ENCODE assay signal across 13 cellular contexts in the genomic region with DNA sequence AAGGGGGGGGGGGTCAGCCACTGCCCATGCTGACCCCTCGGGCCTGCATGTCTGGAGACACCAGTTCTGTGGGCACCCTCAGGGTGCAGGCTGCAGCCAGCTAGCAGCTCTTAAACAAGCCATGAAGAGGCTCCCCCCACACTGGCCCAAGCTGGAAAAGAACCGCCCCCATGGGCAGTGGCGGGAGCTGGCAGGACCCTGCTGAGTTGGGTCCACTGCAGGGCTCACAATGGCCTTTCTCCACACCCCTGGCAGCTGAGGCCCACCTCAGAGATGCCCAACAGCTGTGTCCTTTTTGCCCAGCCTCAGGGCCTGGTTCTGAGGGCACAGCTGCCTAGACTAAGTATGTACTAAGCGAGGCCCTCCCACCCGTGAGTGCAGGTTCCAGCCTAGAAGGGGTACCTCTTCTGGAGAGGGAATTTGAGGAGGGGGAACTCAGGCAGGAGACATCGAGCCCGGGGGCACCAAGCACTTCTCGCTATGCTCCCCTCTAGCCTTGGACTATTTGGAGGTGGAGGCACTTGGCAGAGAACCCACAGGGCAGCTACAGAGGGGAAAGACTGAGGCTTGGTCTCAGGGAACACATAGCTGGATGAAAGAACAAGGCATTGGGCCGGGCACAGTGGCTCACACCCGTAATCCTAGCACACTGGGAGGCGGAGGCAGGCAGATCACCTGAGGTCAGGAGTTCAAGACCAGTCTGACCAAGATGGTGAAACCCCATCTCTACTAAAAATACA. TPM values are rescaled to one million over a fixed set of nuclear protein-coding genes. Genes with fewer than 3 reads are reported as not detected.
DNase-seq lines count a peak whose midpoint lies in the region; ATAC-seq and TF ChIP-seq lines count a peak whose summit lies in the region.
"Had no signal": no experiment of that assay in that cellular context is flagged by ENCODE, and none has a peak within 500 bp of the region (broad histone marks: within the 10 kb centered on the region; RNA-seq: fewer than 3 reads in every experiment).

No MANE protein-coding gene starts in this region.

- CTCF ChIA-PET in activated CD8-positive, alpha-beta T cell treated with anti-CD3 and anti-CD28 coated beads, Interleukin-2, amount 10 ng/mL, durations not matched to agents 7 days and 5 days (lab: Charles Lee), result interaction anchor here (0.8 to 7.9 kb wide), 10 partner anchors 9 to 444 kb away, joined by 3 to 93 read pairs (median 4); a partner anchor contains a TSS

- H3K4me1 Mint-ChIP-seq in activated CD8-positive, alpha-beta T cell treated with anti-CD3 and anti-CD28 coated beads, Interleukin-2, amount 10 ng/mL, durations not matched to agents 7 days and 5 days (ENCODE audit: low read depth), result peaks cover 63% of the 10 kb centered on the region

- H3K27me3 ChIP-seq in heart right ventricle, result no peaks in the 10 kb centered on the region
- no peaks in the 10 kb centered on the region for H3K27me3 ChIP-seq in esophagus squamous epithelium
- H3K27me3 ChIP-seq in osteoblast (ENCODE audit: insufficient read depth, low read length), result peaks cover 5% of the 10 kb centered on the region
- no peaks in the 10 kb centered on the region for H3K27me3 ChIP-seq in uterus
- H3K27me3 ChIP-seq in MG63, result no peaks in the 10 kb centered on the region

- H4K20me1 ChIP-seq in osteoblast (ENCODE audit: insufficient read depth, low read length), result peaks cover 28% of the 10 kb centered on the region

- no peak overlapping the region for H2AFZ ChIP-seq in osteoblast (ENCODE audit: low read length)

- H3K4me3 ChIP-seq in heart right ventricle (peak overlapping the region in 5 of 10 donors; percentile 90 to 100 (median 100)), esophagus squamous epithelium (peak overlapping the region in 3 of 4 donors; percentile 88 to 100 (median 100)), osteoblast (ENCODE audit: insufficient read depth, low read length) (no peak overlapping the region), uterus (peak overlapping the region in 1 of 2 donors; percentile 100), MG63 (no peak overlapping the region)

- no peak overlapping the region for H3K4me3 Mint-ChIP-seq in activated CD8-positive, alpha-beta T cell treated with anti-CD3 and anti-CD28 coated beads, Interleukin-2, amount 10 ng/mL, durations not matched to agents 7 days and 5 days

- intact Hi-C loops in heart right ventricle (cut with DNase I), result loop anchor here in 2 of 10 donors (10.0 kb wide), 1 partner anchor 49 kb away; no protein-coding TSS in a partner anchor
- intact Hi-C loops in Right ventricle myocardium superior (cut with DNase I), result loop anchor here (5.0 kb wide), 1 partner anchor 36 kb away; a partner anchor contains a TSS
- intact Hi-C loops in esophagus squamous epithelium (cut with DNase I), result loop anchor here (10.0 kb wide), 1 partner anchor 49 kb away; no protein-coding TSS in a partner anchor
- intact Hi-C loops in uterus (cut with DNase I; ENCODE audit: low total_unique reads), result no loop called here

- TF ChIP-seq POLR2A in esophagus squamous epithelium (IDR thresholded peaks at IDR 0.05) (no peak), uterus (IDR thresholded peaks at IDR 0.05) (no peak)

- ATAC-seq in heart right ventricle (no peak), Right ventricle myocardium superior (ENCODE audit: poor library complexity) (no peak), GM19467 (IDR thresholded peaks at IDR 0.05; ENCODE audit: unreplicated experiment) (no peak)
- ATAC-seq in activated CD8-positive, alpha-beta T cell treated with anti-CD3 and anti-CD28 coated beads, Interleukin-2, amount 10 ng/mL, durations not matched to agents 7 days and 5 days, result no peak

- H3K9me3 Mint-ChIP-seq in activated CD8-positive, alpha-beta T cell treated with anti-CD3 and anti-CD28 coated beads, Interleukin-2, amount 10 ng/mL, durations not matched to agents 7 days and 5 days (ENCODE audit: insufficient read depth), result no peaks in the 10 kb centered on the region

- H3K36me3 ChIP-seq in heart right ventricle (no peaks in the 10 kb centered on the region), esophagus squamous epithelium (no peaks in the 10 kb centered on the region), osteoblast (ENCODE audit: insufficient read depth, low read length) (no peaks in the 10 kb centered on the region), uterus (no peaks in the 10 kb centered on the region), MG63 (no peaks in the 10 kb centered on the region)

- H3K27me3 Mint-ChIP-seq in activated CD8-positive, alpha-beta T cell treated with anti-CD3 and anti-CD28 coated beads, Interleukin-2, amount 10 ng/mL, durations not matched to agents 7 days and 5 days (ENCODE audit: low read depth), result peaks cover 24% of the 10 kb centered on the region

- H3K4me1 ChIP-seq in heart right ventricle (peaks cover 43 to 81% (median 74%) of the 10 kb centered on the region in 9 donors), esophagus squamous epithelium (peaks cover 53 to 93% (median 68%) of the 10 kb centered on the region in 3 donors), osteoblast (ENCODE audit: insufficient read depth, low read length) (peaks cover 62% of the 10 kb centered on the region), uterus (peaks cover 5 to 19% of the 10 kb centered on the region in 2 donors)

- peak overlapping the region; percentile 69 to 100 (median 98) for H3K27ac ChIP-seq in heart right ventricle
- peak overlapping the region; percentile 51 to 98 (median 94) for H3K27ac ChIP-seq in esophagus squamous epithelium
- no peak overlapping the region for H3K27ac ChIP-seq in osteoblast (ENCODE audit: low read depth, low read length)
- H3K27ac ChIP-seq in uterus, result peak overlapping the region; percentile 98

- TF ChIP-seq CTCF in heart right ventricle (IDR thresholded peaks at IDR 0.05) (no peak), esophagus squamous epithelium (IDR thresholded peaks at IDR 0.05) (no peak), osteoblast (IDR thresholded peaks at IDR 0.05; ENCODE audit: extremely low read depth, low read depth, low read length) (no peak), uterus (IDR thresholded peaks at IDR 0.05) (no peak)

- H3K4me2 ChIP-seq in osteoblast (ENCODE audit: insufficient read depth, low read length), result peak overlapping the region; percentile 9

- WGBS in heart right ventricle, 2 donors, result 59 to 60% methylated on average over 11 of the region's 11 CpGs
- WGBS in esophagus squamous epithelium, 2 donors, result 57% methylated on average over 3 to 5 of the region's 11 CpGs

- POLR2A ChIA-PET in activated CD8-positive, alpha-beta T cell treated with anti-CD3 and anti-CD28 coated beads, Interleukin-2, amount 10 ng/mL, durations not matched to agents 7 days and 5 days (lab: Charles Lee), result interaction anchor here (0.6 to 1.6 kb wide), 4 partner anchors 10 to 176 kb away, joined by 3 to 6 read pairs (median 4); a partner anchor contains a TSS

- DNase-seq in heart right ventricle (no peak), Right ventricle myocardium superior (no peak), esophagus squamous epithelium (lab: John Stamatoyannopoulos, UW) (no peak), osteoblast (ENCODE audit: insufficient read length, low spot score, missing footprints) (peak; percentile 42), uterus (no peak), MG63 (no peak)
- DNase-seq in activated CD8-positive, alpha-beta T cell treated with anti-CD3 and anti-CD28 coated beads, Interleukin-2, amount 10 ng/mL, durations not matched to agents 7 days and 5 days, result no peak
- DNase-seq: activated T-cell treated with anti-CD3 and anti-CD28 coated beads, Interleukin-2, amount 50 U/mL, for 48 hours; MV-4-11; NCI-H748 treated with DMSO at 0.1 percent for 48 hours; stimulated activated CD4-positive, alpha-beta T cell treated with anti-CD3 and anti-CD28 coated beads, Interleukin-4, amount 100 ng/mL, for 1 hour; T-helper 9 cell had no signal

- no peaks in the 10 kb centered on the region for H3K9me3 ChIP-seq in heart right ventricle
- no peaks in the 10 kb centered on the region for H3K9me3 ChIP-seq in esophagus squamous epithelium
- H3K9me3 ChIP-seq in osteoblast (ENCODE audit: low read depth, low read length), result no peaks in the 10 kb centered on the region
- H3K9me3 ChIP-seq in uterus, result no peaks in the 10 kb centered on the region
- H3K9me3 ChIP-seq in MG63, result no peaks in the 10 kb centered on the region

- H3K36me3 Mint-ChIP-seq in activated CD8-positive, alpha-beta T cell treated with anti-CD3 and anti-CD28 coated beads, Interleukin-2, amount 10 ng/mL, durations not matched to agents 7 days and 5 days (ENCODE audit: low read depth), result no peaks in the 10 kb centered on the region

- H3K27ac Mint-ChIP-seq in activated CD8-positive, alpha-beta T cell treated with anti-CD3 and anti-CD28 coated beads, Interleukin-2, amount 10 ng/mL, durations not matched to agents 7 days and 5 days, result no peak overlapping the region

- H3K79me2 ChIP-seq in osteoblast (ENCODE audit: insufficient read depth, low read length), result peaks cover 49% of the 10 kb centered on the region

RNA-seq across cellular contexts. Expression of a gene that starts 3.2 kb away (rescaled TPM):
- total RNA-seq in heart right ventricle (100 to 1,000 TPM in 1 of 10 donors, 10 to 100 TPM in 9; 59.8 to 102 (median 69.7) TPM), Right ventricle myocardium superior (80.0 TPM), esophagus squamous epithelium (10 to 100 TPM in 2 of 4 donors, 1 to 10 TPM in 2; 4.2 to 27.1 (median 13.4) TPM), osteoblast (30.6 and 33.3 TPM in 2 replicates), uterus (100 to 1,000 TPM in 1 of 4 donors, 10 to 100 TPM in 3; 19.7 to 124 (median 63.1) TPM)
- polyA plus RNA-seq in heart right ventricle, result 10 to 100 TPM; 29.8 to 44.2 TPM
- 1 to 10 TPM; 8.7 to 9.7 TPM for total RNA-seq in activated CD8-positive, alpha-beta T cell treated with anti-CD3 and anti-CD28 coated beads, Interleukin-2, amount 10 ng/mL, durations not matched to agents 7 days and 5 days
- total RNA-seq in MG63 (2014; rRNA removed; shearing (Covaris generic); ENCODE audit: low replicate concordance), result 11.5 and 18.1 TPM in 2 replicates

RNA-seq across cellular contexts. Expression of a gene that starts 11.7 kb away (rescaled TPM):
- total RNA-seq in heart right ventricle, result 10 to 100 TPM; 46.7 to 63.2 (median 58.4) TPM
- polyA plus RNA-seq in heart right ventricle, result 10 to 100 TPM; 47.2 to 75.6 TPM
- 54.0 TPM for total RNA-seq in Right ventricle myocardium superior
- 10 to 100 TPM; 44.2 to 56.1 (median 49.0) TPM for total RNA-seq in esophagus squamous epithelium
- 33.6 and 36.6 TPM in 2 replicates for total RNA-seq in osteoblast
- total RNA-seq in uterus, result 100 to 1,000 TPM in 1 of 4 donors, 10 to 100 TPM in 3; 17.6 to 111 (median 44.7) TPM
- total RNA-seq in activated CD8-positive, alpha-beta T cell treated with anti-CD3 and anti-CD28 coated beads, Interleukin-2, amount 10 ng/mL, durations not matched to agents 7 days and 5 days, result 10 to 100 TPM; 93.4 to 96.7 TPM
- total RNA-seq in MG63 (2014; rRNA removed; shearing (Covaris generic); ENCODE audit: low replicate concordance), result 83.1 and 96.3 TPM in 2 replicates

RNA-seq across cellular contexts. Expression of a gene that starts 34.4 kb away (rescaled TPM):
- total RNA-seq in heart right ventricle, result 10 to 100 TPM in 7 of 10 donors, 1 to 10 TPM in 3; 5.5 to 41.3 (median 29.9) TPM
- polyA plus RNA-seq in heart right ventricle, result 10 to 100 TPM in 1 of 2 donors, 1 to 10 TPM in 1; 7.1 to 24.4 TPM
- total RNA-seq in Right ventricle myocardium superior, result 21.1 TPM
- 10 to 100 TPM in 1 of 4 donors, 1 to 10 TPM in 3; 3.8 to 16.4 (median 5.4) TPM for total RNA-seq in esophagus squamous epithelium
- 5.1 and 7.1 TPM in 2 replicates for total RNA-seq in osteoblast
- total RNA-seq in uterus, result 10 to 100 TPM in 1 of 4 donors, 1 to 10 TPM in 3; 2.0 to 92.1 (median 4.7) TPM
- total RNA-seq in activated CD8-positive, alpha-beta T cell treated with anti-CD3 and anti-CD28 coated beads, Interleukin-2, amount 10 ng/mL, durations not matched to agents 7 days and 5 days, result 1 to 10 TPM; 4.1 to 4.9 TPM
- 0.07 and 1.3 TPM in 2 replicates for total RNA-seq in MG63 (2014; rRNA removed; shearing (Covaris generic); ENCODE audit: low replicate concordance)

RNA-seq across cellular contexts. Expression of a gene that starts 50.7 kb away (rescaled TPM):
- 1 to 10 TPM in 2 of 10 donors, under 1 TPM in 1, not detected in 7; 0.81 to 4.2 (median 1.6) TPM for total RNA-seq in heart right ventricle
- under 1 TPM; 0.29 to 0.32 TPM for polyA plus RNA-seq in heart right ventricle
- not detected for total RNA-seq in Right ventricle myocardium superior
- 1 to 10 TPM in 1 of 4 donors, not detected in 3; 4.0 TPM for total RNA-seq in esophagus squamous epithelium
- not detected in 2 replicates for total RNA-seq in osteoblast
- 1 to 10 TPM in 1 of 4 donors, under 1 TPM in 1, not detected in 2; 0.29 to 5.0 TPM for total RNA-seq in uterus
- total RNA-seq in activated CD8-positive, alpha-beta T cell treated with anti-CD3 and anti-CD28 coated beads, Interleukin-2, amount 10 ng/mL, durations not matched to agents 7 days and 5 days, result not detected
- total RNA-seq in MG63 (2014; rRNA removed; shearing (Covaris generic); ENCODE audit: low replicate concordance), result not detected in 2 replicates

RNA-seq across cellular contexts. Expression of a gene that starts 55.8 kb away (rescaled TPM):
- 10 to 100 TPM; 26.3 to 57.4 (median 37.7) TPM for total RNA-seq in heart right ventricle
- 10 to 100 TPM; 45.5 to 65.0 TPM for polyA plus RNA-seq in heart right ventricle
- total RNA-seq in Right ventricle myocardium superior, result 46.8 TPM
- 10 to 100 TPM; 41.5 to 59.9 (median 51.5) TPM for total RNA-seq in esophagus squamous epithelium
- 53.3 and 60.1 TPM in 2 replicates for total RNA-seq in osteoblast
- 100 to 1,000 TPM in 1 of 4 donors, 10 to 100 TPM in 3; 51.0 to 151 (median 77.6) TPM for total RNA-seq in uterus
- total RNA-seq in activated CD8-positive, alpha-beta T cell treated with anti-CD3 and anti-CD28 coated beads, Interleukin-2, amount 10 ng/mL, durations not matched to agents 7 days and 5 days, result 10 to 100 TPM; 80.5 to 83.2 TPM
- 44.9 and 53.4 TPM in 2 replicates for total RNA-seq in MG63 (2014; rRNA removed; shearing (Covaris generic); ENCODE audit: low replicate concordance)

Comparison
In these comparisons a context has a peak if more than half of its experiments do, and no peak if none do; other contexts are left out.
1. H3K4me3 ChIP-seq: peak in esophagus squamous epithelium (3 of 4); none in osteoblast (single experiment) and MG63 (single experiment).